10 cellular contexts compared by ENCODE assay signal in the genomic region with DNA sequence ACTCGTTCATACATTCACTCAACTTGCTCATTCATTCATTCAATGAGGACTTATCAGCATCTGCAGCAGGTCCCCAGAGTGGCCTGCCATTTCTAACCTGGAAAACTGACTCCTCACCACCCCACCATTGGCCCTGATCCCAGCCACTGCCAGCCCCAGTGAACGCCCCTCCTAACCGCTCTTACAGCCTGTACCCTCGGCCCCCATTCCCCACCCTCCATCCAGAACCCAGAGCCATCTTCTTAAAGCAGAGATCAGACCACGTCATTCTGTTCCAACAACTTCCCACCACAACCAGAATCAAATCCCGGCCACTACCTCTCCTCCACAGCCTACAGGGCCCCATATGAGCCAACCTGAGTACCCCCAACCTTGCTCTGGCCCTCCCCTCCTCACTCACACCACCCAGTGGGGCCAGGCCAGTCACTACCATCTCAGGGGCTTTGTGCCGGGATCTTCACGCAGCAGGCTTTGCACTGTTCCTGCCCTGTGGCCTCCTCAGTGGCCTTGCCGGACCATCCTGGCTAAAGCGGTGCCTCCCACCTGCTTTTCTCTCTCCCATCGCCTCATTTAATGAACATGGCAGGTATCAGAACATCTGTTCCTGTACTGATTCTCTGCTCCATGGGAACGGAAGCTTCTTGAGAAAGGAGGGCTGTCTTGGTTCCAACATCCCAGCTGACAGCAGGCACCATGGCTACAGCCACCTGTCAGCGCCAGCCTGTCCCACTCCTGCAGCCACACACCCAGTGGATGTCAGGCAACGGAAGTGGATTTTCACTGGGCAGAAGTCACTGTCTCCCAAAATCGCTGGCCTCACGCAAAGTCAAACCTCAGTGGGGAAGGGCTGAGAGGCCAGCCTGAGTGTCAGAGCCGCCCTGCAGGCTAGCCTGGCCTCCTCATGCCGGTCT. TPM values are rescaled to one million over a fixed set of nuclear protein-coding genes. Genes with fewer than 3 reads are reported as not detected.
DNase-seq lines count a peak whose midpoint lies in the region; ATAC-seq and TF ChIP-seq lines count a peak whose summit lies in the region.
"Had no signal": no experiment of that assay in that cellular context is flagged by ENCODE, and none has a peak within 500 bp of the region (broad histone marks: within the 10 kb centered on the region; RNA-seq: fewer than 3 reads in every experiment).

No MANE protein-coding gene starts in this region.

- H3K4me3 Mint-ChIP-seq in H9 (no peak overlapping the region), immature natural killer cell (peak overlapping the region; percentile 57 to 88 (median 72))
- H3K4me3 Mint-ChIP-seq in activated CD4-positive, alpha-beta memory T cell treated with anti-CD3 and anti-CD28 coated beads for 36 hours = no peak overlapping the region
- peak overlapping the region; percentile 72 for H3K4me3 Mint-ChIP-seq in stimulated activated effector memory CD8-positive, alpha-beta T cell treated with anti-CD3 and anti-CD28 coated beads, Interleukin-12 subunit alpha, Interleukin-12 subunit beta, amount 100 ng/mL, for 72 hours

- H3K56ac ChIP-seq in H9 (ENCODE audit: insufficient read length, low read depth, low read length) = no peak overlapping the region

- H3K27me3 ChIP-seq in H9 (ENCODE audit: insufficient read depth, low read length) = no peaks in the 10 kb centered on the region
- H3K27me3 ChIP-seq: brain microvascular endothelial cell had no signal

- H2BK5ac ChIP-seq in H9 (ENCODE audit: insufficient read length, low read length) = no peak overlapping the region

- no peak overlapping the region for H2BK12ac ChIP-seq in H9 (ENCODE audit: insufficient read length, low read depth, low read length)

- no peaks in the 10 kb centered on the region for H3K9me3 ChIP-seq in H9 (ENCODE audit: control insufficient read depth, low read depth, low read length)

- peaks cover 5 to 14% of the 10 kb centered on the region in 2 experiments for H3K4me1 Mint-ChIP-seq in H9
- H3K4me1 Mint-ChIP-seq in activated CD4-positive, alpha-beta memory T cell treated with anti-CD3 and anti-CD28 coated beads for 36 hours (ENCODE audit: low read depth) = peaks cover 100% of the 10 kb centered on the region
- peaks cover 100% of the 10 kb centered on the region in 2 donors for H3K4me1 Mint-ChIP-seq in immature natural killer cell
- peaks cover 99% of the 10 kb centered on the region for H3K4me1 Mint-ChIP-seq in stimulated activated effector memory CD8-positive, alpha-beta T cell treated with anti-CD3 and anti-CD28 coated beads, Interleukin-12 subunit alpha, Interleukin-12 subunit beta, amount 100 ng/mL, for 72 hours

- H3K79me2 ChIP-seq in H9 (ENCODE audit: insufficient read depth, low read length) = no peaks in the 10 kb centered on the region

- H3K14ac ChIP-seq in H9 (ENCODE audit: insufficient read depth, low read length) = no peak overlapping the region; the same call in 1 of the 2 replicates

- intact Hi-C loops in activated CD4-positive, alpha-beta memory T cell treated with anti-CD3 and anti-CD28 coated beads for 36 hours (cut with micrococcal nuclease) = no loop called here

- no peaks in the 10 kb centered on the region for H3K4me1 ChIP-seq in H9 (ENCODE audit: insufficient read depth, low read length)

- H3K9me3 Mint-ChIP-seq in H9 (no peaks in the 10 kb centered on the region), immature natural killer cell (no peaks in the 10 kb centered on the region)
- no peaks in the 10 kb centered on the region for H3K9me3 Mint-ChIP-seq in activated CD4-positive, alpha-beta memory T cell treated with anti-CD3 and anti-CD28 coated beads for 36 hours
- no peaks in the 10 kb centered on the region for H3K9me3 Mint-ChIP-seq in stimulated activated effector memory CD8-positive, alpha-beta T cell treated with anti-CD3 and anti-CD28 coated beads, Interleukin-12 subunit alpha, Interleukin-12 subunit beta, amount 100 ng/mL, for 72 hours

- no peak overlapping the region for H3K9ac ChIP-seq in H9 (ENCODE audit: extremely low read depth, insufficient read length, low read length)

- no peak overlapping the region for H3K27ac ChIP-seq in H9 (ENCODE audit: insufficient read length, low read depth, low read length)
- H3K27ac ChIP-seq: brain microvascular endothelial cell had no signal

- no peak overlapping the region for H3K23ac ChIP-seq in H9 (ENCODE audit: insufficient read length, low read depth, low read length)

- no peaks in the 10 kb centered on the region for H3K23me2 ChIP-seq in H9 (ENCODE audit: insufficient read length, low read depth, low read length, poor library complexity, severe bottlenecking)

- H3K18ac ChIP-seq in H9 (ENCODE audit: insufficient read length, low read depth, low read length) = no peak overlapping the region

- H3K36me3 Mint-ChIP-seq in H9 (ENCODE audit: insufficient read depth in 1 of 3, low read depth in 3 of 3) (peaks cover 5 to 11% (median 6%) of the 10 kb centered on the region in 3 experiments; a peak in 6 of 7 replicates), immature natural killer cell (peaks cover 8 to 34% (median 15%) of the 10 kb centered on the region in 3 donors)
- peaks cover 35% of the 10 kb centered on the region for H3K36me3 Mint-ChIP-seq in activated CD4-positive, alpha-beta memory T cell treated with anti-CD3 and anti-CD28 coated beads for 36 hours
- H3K36me3 Mint-ChIP-seq in stimulated activated effector memory CD8-positive, alpha-beta T cell treated with anti-CD3 and anti-CD28 coated beads, Interleukin-12 subunit alpha, Interleukin-12 subunit beta, amount 100 ng/mL, for 72 hours = peaks cover 90% of the 10 kb centered on the region

- DNase-seq in H9 (no peak), immature natural killer cell (no peak), OCI-M2 (lab: John Stamatoyannopoulos, UW; ENCODE audit: unreplicated experiment) (no peak), NCI-H1417 (lab: John Stamatoyannopoulos, UW) (no peak), HPDE6-E6E7 (ENCODE audit: extremely low spot score) (no peak)
- DNase-seq in activated CD4-positive, alpha-beta memory T cell treated with anti-CD3 and anti-CD28 coated beads for 36 hours = no peak
- DNase-seq in stimulated activated effector memory CD8-positive, alpha-beta T cell treated with anti-CD3 and anti-CD28 coated beads, Interleukin-12 subunit alpha, Interleukin-12 subunit beta, amount 100 ng/mL, for 72 hours (ENCODE audit: low spot score in 2 of 2) = no peak
- DNase-seq: brain microvascular endothelial cell, NCI-H2107 had no signal

- no peak overlapping the region for H2BK120ac ChIP-seq in H9 (ENCODE audit: low read depth, low read length, poor library complexity, severe bottlenecking)

- ATAC-seq in stimulated activated effector memory CD8-positive, alpha-beta T cell treated with anti-CD3 and anti-CD28 coated beads, Interleukin-12 subunit alpha, Interleukin-12 subunit beta, amount 100 ng/mL, for 72 hours = no peak
- ATAC-seq: HepG2 had no signal

- TF ChIP-seq CTCF in H9 (conservative IDR thresholded peaks at IDR 0.05) = no peak

- H4K20me1 ChIP-seq in H9 (ENCODE audit: control insufficient read depth, insufficient read depth, insufficient read length) = no peaks in the 10 kb centered on the region

- H3K4ac ChIP-seq in H9 (ENCODE audit: low read depth, low read length) = no peak overlapping the region

- no peaks in the 10 kb centered on the region for H3K79me1 ChIP-seq in H9 (ENCODE audit: insufficient read depth, low read depth, low read length, poor library complexity, severe bottlenecking)

- no peak overlapping the region for H3T11ph ChIP-seq in H9 (ENCODE audit: low read length)

- H2AFZ ChIP-seq in H9 (ENCODE audit: low read length) = no peak overlapping the region

- H4K91ac ChIP-seq in H9 (ENCODE audit: insufficient read length, low read depth, low read length) = no peak overlapping the region

- H2BK15ac ChIP-seq in H9 (ENCODE audit: low read depth, low read length) = no peak overlapping the region

- CTCF ChIA-PET in activated CD4-positive, alpha-beta memory T cell treated with anti-CD3 and anti-CD28 coated beads for 36 hours (lab: Charles Lee) = interaction anchor here (3.1 kb wide), 1 partner anchor 43 kb away, joined by 37 read pairs; no protein-coding TSS in a partner anchor

- H3K27me3 Mint-ChIP-seq in H9 (ENCODE audit: low read depth) = no peaks in the 10 kb centered on the region
- H3K27me3 Mint-ChIP-seq in activated CD4-positive, alpha-beta memory T cell treated with anti-CD3 and anti-CD28 coated beads for 36 hours = no peaks in the 10 kb centered on the region
- H3K27me3 Mint-ChIP-seq in immature natural killer cell (ENCODE audit: low read depth in 3 of 3) = peaks cover 16 to 29% (median 25%) of the 10 kb centered on the region in 3 donors

- peak overlapping the region in 2 of 3 experiments; percentile 24 to 34; a peak in 4 of 7 replicates for H3K27ac Mint-ChIP-seq in H9
- peak overlapping the region; percentile 97 for H3K27ac Mint-ChIP-seq in activated CD4-positive, alpha-beta memory T cell treated with anti-CD3 and anti-CD28 coated beads for 36 hours
- H3K27ac Mint-ChIP-seq in immature natural killer cell = peak overlapping the region; percentile 93 to 99 (median 96)
- peak overlapping the region; percentile 99 for H3K27ac Mint-ChIP-seq in stimulated activated effector memory CD8-positive, alpha-beta T cell treated with anti-CD3 and anti-CD28 coated beads, Interleukin-12 subunit alpha, Interleukin-12 subunit beta, amount 100 ng/mL, for 72 hours

- H3K4me2 ChIP-seq in H9 (ENCODE audit: insufficient read depth, insufficient read length, low read length) = no peak overlapping the region

- no peak overlapping the region for H4K8ac ChIP-seq in H9 (replicated peaks; ENCODE audit: insufficient read length, low read depth, low read length)

- no CpG with 5 or more reads among the region's 18 CpGs for WGBS in H9 (ENCODE audit: extremely low coverage, insufficient read length, low lambda C conversion rate)

- no peak overlapping the region for H4K5ac ChIP-seq in H9 (ENCODE audit: insufficient read length, low read depth, low read length)

- no peak overlapping the region for H2BK20ac ChIP-seq in H9 (ENCODE audit: low read depth, low read length, poor library complexity, severe bottlenecking)

- POLR2A ChIA-PET in activated CD4-positive, alpha-beta memory T cell treated with anti-CD3 and anti-CD28 coated beads for 36 hours (lab: Charles Lee) = interaction anchor here (2.6 to 3.3 kb wide), 3 partner anchors 10 to 24 kb away, joined by 26 to 88 read pairs (median 34); no protein-coding TSS in a partner anchor

- H2AK5ac ChIP-seq in H9 (ENCODE audit: insufficient read length, low read length) = no peak overlapping the region

RNA-seq across cellular contexts. Expression of a gene that starts 45.4 kb away (rescaled TPM):
- total RNA-seq in H9 (2021) = 10.6 and 11.5 TPM in 2 replicates
- 10 to 100 TPM; 25.3 to 25.5 TPM for total RNA-seq in activated CD4-positive, alpha-beta memory T cell treated with anti-CD3 and anti-CD28 coated beads for 36 hours
- polyA plus RNA-seq in immature natural killer cell = 10 to 100 TPM; 12.1 to 62.1 (median 23.8) TPM

Comparison
In these comparisons a context has a peak if more than half of its experiments do, and no peak if none do; other contexts are left out.
1. H3K27ac Mint-ChIP-seq: peak in every context shown above with its lines; median percentile 99 in stimulated activated effector memory CD8-positive, alpha-beta T cell treated with anti-CD3 and anti-CD28 coated beads, Interleukin-12 subunit alpha, Interleukin-12 subunit beta, amount 100 ng/mL, for 72 hours; 97 in activated CD4-positive, alpha-beta memory T cell treated with anti-CD3 and anti-CD28 coated beads for 36 hours; 96 in immature natural killer cell; 29 in H9.
2. H3K4me3 Mint-ChIP-seq: peak in immature natural killer cell (5 of 5) and stimulated activated effector memory CD8-positive, alpha-beta T cell treated with anti-CD3 and anti-CD28 coated beads, Interleukin-12 subunit alpha, Interleukin-12 subunit beta, amount 100 ng/mL, for 72 hours (single experiment); none in H9 (0 of 2) and activated CD4-positive, alpha-beta memory T cell treated with anti-CD3 and anti-CD28 coated beads for 36 hours (single experiment).